14 cellular contexts compared by ENCODE assay signal in the genomic region with DNA sequence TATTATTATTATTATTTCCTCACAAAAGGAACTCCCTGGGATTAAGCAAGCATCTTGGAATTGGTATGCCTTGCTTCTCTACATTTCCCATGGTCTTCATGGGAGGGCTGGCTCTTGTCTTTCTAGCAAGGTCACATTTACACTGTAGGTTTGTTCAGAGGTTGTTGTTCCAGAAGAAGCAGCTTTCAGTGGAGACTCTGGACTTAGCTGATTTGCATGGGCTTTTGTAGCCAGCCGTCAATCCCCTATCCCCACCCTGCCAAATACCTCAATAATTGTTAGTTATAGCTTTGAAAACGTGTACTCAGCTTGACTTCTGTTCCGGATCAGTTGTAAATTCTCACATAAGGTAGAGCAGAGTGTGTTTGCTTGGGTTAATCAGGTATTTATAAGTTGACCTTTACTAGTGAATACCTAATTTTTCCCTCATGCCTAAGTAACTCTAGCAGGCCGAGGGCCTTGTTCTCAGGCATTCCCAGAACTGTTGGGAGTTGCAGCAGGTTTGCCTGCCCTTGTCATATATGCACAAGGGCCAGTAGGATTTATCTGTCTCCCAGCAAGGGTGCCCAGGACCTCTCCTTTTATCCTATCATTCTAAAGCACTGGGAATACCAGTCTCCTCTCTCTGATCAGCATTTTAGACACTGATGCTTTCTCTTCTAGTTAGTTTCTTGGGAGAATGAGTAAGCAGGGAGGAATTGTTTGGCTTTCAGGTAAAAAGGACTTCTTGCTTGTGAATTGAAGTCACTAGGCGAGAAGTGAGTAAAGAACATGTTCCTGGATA. TPM values are rescaled to one million over a fixed set of nuclear protein-coding genes. Genes with fewer than 3 reads are reported as not detected.
DNase-seq lines count a peak whose midpoint lies in the region; ATAC-seq, FAIRE-seq and TF ChIP-seq lines count a peak whose summit lies in the region.
"Had no signal": no experiment of that assay in that cellular context is flagged by ENCODE, and none has a peak within 500 bp of the region (broad histone marks: within the 10 kb centered on the region; RNA-seq: fewer than 3 reads in every experiment).

No MANE protein-coding gene starts in this region.

- H4K8ac ChIP-seq in mesendoderm (ENCODE audit: low read depth, low read length): no peak overlapping the region

- H4K5ac ChIP-seq in mesendoderm (ENCODE audit: low read length): no peak overlapping the region

- H3K9me3 Mint-ChIP-seq in activated T-cell treated with anti-CD3 and anti-CD28 coated beads, Interleukin-2, amount 50 U/mL, for 72 hours: no peaks in the 10 kb centered on the region
- H3K9me3 Mint-ChIP-seq in astrocyte (ENCODE audit: unreplicated experiment) (no peaks in the 10 kb centered on the region), type B pancreatic cell (no peaks in the 10 kb centered on the region)

- peak overlapping the region in 1 of 2 donors; percentile 5 for H3K4me3 Mint-ChIP-seq in activated T-cell treated with anti-CD3 and anti-CD28 coated beads, Interleukin-2, amount 50 U/mL, for 72 hours
- H3K4me3 Mint-ChIP-seq in astrocyte (ENCODE audit: unreplicated experiment) (no peak overlapping the region), type B pancreatic cell (peak overlapping the region; percentile 41)

- H2BK120ac ChIP-seq in mesendoderm (ENCODE audit: low read depth, low read length): no peak overlapping the region

- no peak overlapping the region for H3K27ac ChIP-seq in astrocyte (ENCODE audit: low read depth, low read length)
- no peak overlapping the region for H3K27ac ChIP-seq in mesendoderm (ENCODE audit: low read depth, low read length)
- H3K27ac ChIP-seq: upper lobe of right lung had no signal

- H3K27me3 Mint-ChIP-seq in activated T-cell treated with anti-CD3 and anti-CD28 coated beads, Interleukin-2, amount 50 U/mL, for 72 hours (ENCODE audit: low read depth): no peaks in the 10 kb centered on the region
- H3K27me3 Mint-ChIP-seq in astrocyte (ENCODE audit: low read depth, unreplicated experiment): no peaks in the 10 kb centered on the region
- no peaks in the 10 kb centered on the region for H3K27me3 Mint-ChIP-seq in type B pancreatic cell

- no peak for ATAC-seq in activated T-cell treated with anti-CD3 and anti-CD28 coated beads, Interleukin-2, amount 50 U/mL, for 72 hours (replicated peaks in 1 of 2)

- no peak overlapping the region for H3K23ac ChIP-seq in mesendoderm (ENCODE audit: low read length)

- no peak for FAIRE-seq in astrocyte (lab: Jason Lieb, UNC)

- WGBS in mesendoderm (ENCODE audit: extremely low coverage, insufficient coverage, low lambda C conversion rate): no CpG with 5 or more reads among the region's 5 CpGs

- H2AK5ac ChIP-seq in mesendoderm (ENCODE audit: low read length): no peak overlapping the region

- H4K20me1 ChIP-seq in astrocyte (ENCODE audit: insufficient read depth, low read length): peaks cover 10% of the 10 kb centered on the region

- H3K9ac ChIP-seq in astrocyte (ENCODE audit: low read length): no peak overlapping the region
- H3K9ac ChIP-seq in mesendoderm (ENCODE audit: low read length): no peak overlapping the region

- no peak overlapping the region for H2BK15ac ChIP-seq in mesendoderm (replicated peaks; ENCODE audit: low read depth)

- H2BK5ac ChIP-seq in mesendoderm (ENCODE audit: low read length): no peak overlapping the region

- H3K18ac ChIP-seq in mesendoderm (ENCODE audit: low read length): no peak overlapping the region

- H3K4me1 ChIP-seq in astrocyte (ENCODE audit: insufficient read depth, low read length) (peaks cover 5% of the 10 kb centered on the region), mesendoderm (ENCODE audit: control insufficient read depth, low read depth, low read length) (peaks cover 4% of the 10 kb centered on the region)

- H3K9me3 ChIP-seq in astrocyte (ENCODE audit: insufficient read depth, low read depth, low read length): no peaks in the 10 kb centered on the region
- H3K9me3 ChIP-seq: upper lobe of right lung had no signal

- H2AFZ ChIP-seq in astrocyte (ENCODE audit: low read depth, low read length): no peak overlapping the region

- peak overlapping the region; percentile 14 for H3K27ac Mint-ChIP-seq in activated T-cell treated with anti-CD3 and anti-CD28 coated beads, Interleukin-2, amount 50 U/mL, for 72 hours
- H3K27ac Mint-ChIP-seq in astrocyte (ENCODE audit: unreplicated experiment) (peak overlapping the region; percentile 22), type B pancreatic cell (peak overlapping the region; percentile 77)

- DNase-seq in activated T-cell treated with anti-CD3 and anti-CD28 coated beads, Interleukin-2, amount 50 U/mL, for 72 hours: no peak
- DNase-seq in activated T-cell treated with anti-CD3 and anti-CD28 coated beads, Interleukin-2, amount 50 U/mL, for 1 hour: no peak
- DNase-seq in astrocyte (ENCODE audit: low read depth) (no peak), mesendoderm (peak; percentile 24), type B pancreatic cell (ENCODE audit: extremely low spot score, unreplicated experiment) (no peak), dermis blood vessel endothelial cell (no peak)
- no peak for DNase-seq in stimulated activated CD4-positive, alpha-beta T cell treated with anti-CD3 and anti-CD28 coated beads, Interleukin-4, amount 100 ng/mL, for 24 hours
- DNase-seq in stimulated activated CD4-positive, alpha-beta T cell treated with anti-CD3 and anti-CD28 coated beads, Interleukin-1b, Interleukin-23, amount 100 ng/mL, for 48 hours: no peak
- DNase-seq: cerebellar nuclear complex; NCI-H2171 treated with DMSO at 0.1 percent for 48 hours; stimulated activated CD4-positive, alpha-beta T cell treated with anti-CD3 and anti-CD28 coated beads, Interleukin-4, amount 100 ng/mL, for 1 hour; SW 1271; upper lobe of right lung had no signal

- peaks cover 3% of the 10 kb centered on the region for H3K79me1 ChIP-seq in mesendoderm (ENCODE audit: low read length)

- H3K56ac ChIP-seq in mesendoderm (ENCODE audit: low read length): no peak overlapping the region

- H3K4me2 ChIP-seq in astrocyte (ENCODE audit: low read length) (no peak overlapping the region), mesendoderm (ENCODE audit: low read length) (no peak overlapping the region)

- H3K79me2 ChIP-seq in astrocyte (ENCODE audit: insufficient read depth, low read length) (peaks cover 4% of the 10 kb centered on the region), mesendoderm (ENCODE audit: control insufficient read depth, insufficient read depth, low read length) (no peaks in the 10 kb centered on the region)

- peaks cover 82% of the 10 kb centered on the region for H3K4me1 Mint-ChIP-seq in activated T-cell treated with anti-CD3 and anti-CD28 coated beads, Interleukin-2, amount 50 U/mL, for 72 hours (ENCODE audit: low read depth)
- peaks cover 12% of the 10 kb centered on the region for H3K4me1 Mint-ChIP-seq in astrocyte (ENCODE audit: low read depth, unreplicated experiment)
- peaks cover 45% of the 10 kb centered on the region for H3K4me1 Mint-ChIP-seq in type B pancreatic cell (ENCODE audit: unreplicated experiment)

- no peak for TF ChIP-seq CTCF in astrocyte (IDR thresholded peaks at IDR 0.05; ENCODE audit: insufficient read depth, low read depth, low read length)
- TF ChIP-seq CTCF in type B pancreatic cell (conservative IDR thresholded peaks at IDR 0.05): no peak

- no peaks in the 10 kb centered on the region for H3K36me3 ChIP-seq in astrocyte (ENCODE audit: insufficient read depth, low read length)
- H3K36me3 ChIP-seq in mesendoderm (ENCODE audit: control insufficient read depth, insufficient read depth, low read length): no peaks in the 10 kb centered on the region
- H3K36me3 ChIP-seq: upper lobe of right lung had no signal

- H3K4ac ChIP-seq in mesendoderm (ENCODE audit: low read depth, low read length): no peak overlapping the region

- H3K36me3 Mint-ChIP-seq in activated T-cell treated with anti-CD3 and anti-CD28 coated beads, Interleukin-2, amount 50 U/mL, for 72 hours (ENCODE audit: insufficient read depth in 2 of 2): peaks cover 2 to 3% of the 10 kb centered on the region in 2 donors
- no peaks in the 10 kb centered on the region for H3K36me3 Mint-ChIP-seq in astrocyte (ENCODE audit: low read depth, unreplicated experiment)
- no peaks in the 10 kb centered on the region for H3K36me3 Mint-ChIP-seq in type B pancreatic cell

- H3K27me3 ChIP-seq in astrocyte (ENCODE audit: insufficient read depth, low read length): no peaks in the 10 kb centered on the region
- H3K27me3 ChIP-seq in mesendoderm (ENCODE audit: insufficient read depth, low read length, poor library complexity): no peaks in the 10 kb centered on the region
- H3K27me3 ChIP-seq: upper lobe of right lung had no signal

- H3K4me3 ChIP-seq in astrocyte (ENCODE audit: insufficient read depth, low read depth, low read length): no peak overlapping the region
- no peak overlapping the region for H3K4me3 ChIP-seq in mesendoderm (ENCODE audit: low read length)
- H3K4me3 ChIP-seq: upper lobe of right lung had no signal

RNA-seq across cellular contexts. Expression of gene STIM1, which starts 22.0 kb away (rescaled TPM):
- total RNA-seq in activated T-cell treated with anti-CD3 and anti-CD28 coated beads, Interleukin-2, amount 50 U/mL, for 72 hours: 100 to 1,000 TPM; 129 to 157 TPM
- total RNA-seq in astrocyte: 42.9 and 49.3 TPM in 2 replicates
- polyA plus RNA-seq in mesendoderm (2013, experiment 1 of 2): 9.2 TPM
- 8.3 TPM for polyA plus RNA-seq in mesendoderm (2013, experiment 2 of 2)
- 38.9 and 53.3 TPM in 2 replicates for total RNA-seq in type B pancreatic cell (ENCODE audit: low replicate concordance)
- 31.5 and 39.3 TPM in 2 replicates for total RNA-seq in dermis blood vessel endothelial cell

RNA-seq across cellular contexts. Expression of gene RHOG, which starts 36.7 kb away (rescaled TPM):
- total RNA-seq in activated T-cell treated with anti-CD3 and anti-CD28 coated beads, Interleukin-2, amount 50 U/mL, for 72 hours: 100 to 1,000 TPM; 196 to 215 TPM
- 54.5 and 54.7 TPM in 2 replicates for total RNA-seq in astrocyte
- polyA plus RNA-seq in mesendoderm (2013, experiment 1 of 2): 38.2 TPM
- polyA plus RNA-seq in mesendoderm (2013, experiment 2 of 2): 34.7 TPM
- 30.8 and 42.9 TPM in 2 replicates for total RNA-seq in type B pancreatic cell (ENCODE audit: low replicate concordance)
- 19.2 and 25.5 TPM in 2 replicates for total RNA-seq in dermis blood vessel endothelial cell
- polyA plus RNA-seq: neural cell had no signal

Comparison
In these comparisons a context has a peak if more than half of its experiments do, and no peak if none do; other contexts are left out.
1. H3K27ac Mint-ChIP-seq: peak in every context shown above with its lines; median percentile 77 in type B pancreatic cell; 22 in astrocyte; 14 in activated T-cell treated with anti-CD3 and anti-CD28 coated beads, Interleukin-2, amount 50 U/mL, for 72 hours.